Comparison of ENCODE assay signal across 18 cellular contexts in the genomic region with DNA sequence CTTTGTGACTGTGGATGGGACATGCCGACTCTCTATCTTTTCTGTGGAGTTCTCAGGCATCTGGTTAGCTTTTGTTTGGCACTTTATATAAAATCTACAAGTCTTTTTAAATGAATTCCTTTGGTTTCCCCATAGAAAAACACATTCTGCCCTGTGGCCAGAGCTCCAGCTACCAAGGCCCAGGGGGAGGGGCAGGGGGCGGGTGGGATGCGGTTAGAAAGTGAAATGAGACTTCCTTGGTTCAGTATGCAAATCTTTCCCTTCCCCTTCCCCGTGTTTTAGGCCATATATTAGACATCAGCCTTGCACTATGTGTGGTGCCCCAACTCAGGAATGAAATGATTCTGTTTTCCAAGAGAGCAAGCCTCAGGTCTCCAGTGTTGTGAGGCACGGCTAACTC.
DNase-seq lines count a peak whose midpoint lies in the region; ATAC-seq and TF ChIP-seq lines count a peak whose summit lies in the region.
"Had no signal": no experiment of that assay in that cellular context is flagged by ENCODE, and none has a peak within 500 bp of the region (broad histone marks: within the 10 kb centered on the region; RNA-seq: fewer than 3 reads in every experiment).

No MANE protein-coding gene starts in this region.

- peak overlapping the region; percentile 52 for H2AFZ ChIP-seq in GM23338
- H2AFZ ChIP-seq: GM23248 had no signal

- TF ChIP-seq CTCF in GM23338 (conservative IDR thresholded peaks at IDR 0.05; ENCODE audit: low read depth in 2 of 2) (no peak), HFFc6 (IDR thresholded peaks at IDR 0.05) (no peak), prostate gland (IDR thresholded peaks at IDR 0.05) (no peak)

- peak; percentile 38 for ATAC-seq in GM23338
- ATAC-seq in GM21825 (IDR thresholded peaks at IDR 0.05; ENCODE audit: unreplicated experiment): no peak
- ATAC-seq: CD8-positive, alpha-beta T cell had no signal

- H3K9me3 Mint-ChIP-seq in GM23338 (no peaks in the 10 kb centered on the region), HFFc6 (no peaks in the 10 kb centered on the region)
- H3K9me3 Mint-ChIP-seq: CD8-positive, alpha-beta T cell had no signal

- H3K36me3 ChIP-seq in GM23338 (ENCODE audit: insufficient read depth) (no peaks in the 10 kb centered on the region), mesendoderm (ENCODE audit: control insufficient read depth, insufficient read depth, low read length) (no peaks in the 10 kb centered on the region), prostate gland (no peaks in the 10 kb centered on the region)

- H3K23ac ChIP-seq in mesendoderm (ENCODE audit: low read length): no peak overlapping the region

- H3K79me2 ChIP-seq in GM23338 (replicated peaks; ENCODE audit: insufficient read depth) (no peaks in the 10 kb centered on the region), mesendoderm (ENCODE audit: control insufficient read depth, insufficient read depth, low read length) (no peaks in the 10 kb centered on the region)

- H3K27me3 ChIP-seq in GM23338 (ENCODE audit: insufficient read depth): no peaks in the 10 kb centered on the region
- H3K27me3 ChIP-seq in mesendoderm (ENCODE audit: insufficient read depth, low read length, poor library complexity): no peaks in the 10 kb centered on the region
- peaks cover 4% of the 10 kb centered on the region for H3K27me3 ChIP-seq in prostate gland (replicated peaks; ENCODE audit: insufficient read depth)

- H3K79me1 ChIP-seq in mesendoderm (ENCODE audit: low read length): no peaks in the 10 kb centered on the region

- H3K4me2 ChIP-seq in GM23338 (peak overlapping the region; percentile 56), mesendoderm (ENCODE audit: low read length) (no peak overlapping the region)

- H3K27ac ChIP-seq in GM23338 (ENCODE audit: low read depth) (no peak overlapping the region), mesendoderm (ENCODE audit: low read depth, low read length) (no peak overlapping the region), prostate gland (no peak overlapping the region)
- H3K27ac ChIP-seq: 22Rv1, GM23248, HL-60 had no signal

- H2BK5ac ChIP-seq in mesendoderm (ENCODE audit: low read length): no peak overlapping the region

- H3K4me1 ChIP-seq in GM23338 (ENCODE audit: insufficient read depth) (peaks cover 21% of the 10 kb centered on the region), mesendoderm (ENCODE audit: control insufficient read depth, low read depth, low read length) (no peaks in the 10 kb centered on the region), prostate gland (replicated peaks) (no peaks in the 10 kb centered on the region)

- no peaks in the 10 kb centered on the region for H3K9me3 ChIP-seq in prostate gland

- no peak overlapping the region for H2AK5ac ChIP-seq in mesendoderm (ENCODE audit: low read length)

- H3K27me3 Mint-ChIP-seq in GM23338 (ENCODE audit: insufficient read depth, low read depth, poor library complexity) (peaks cover 2% of the 10 kb centered on the region), HFFc6 (ENCODE audit: insufficient read depth) (no peaks in the 10 kb centered on the region; the same call in 1 of the 2 replicates)

- TF ChIP-seq POLR2A in prostate gland (IDR thresholded peaks at IDR 0.05): no peak

- H2BK15ac ChIP-seq in mesendoderm (replicated peaks; ENCODE audit: low read depth): no peak overlapping the region

- H3K4me3 Mint-ChIP-seq in GM23338 (no peak overlapping the region), HFFc6 (no peak overlapping the region)
- H3K4me3 Mint-ChIP-seq: CD14-positive monocyte; CD8-positive, alpha-beta T cell had no signal

- H3K4ac ChIP-seq in mesendoderm (ENCODE audit: low read depth, low read length): no peak overlapping the region

- H3K36me3 Mint-ChIP-seq in GM23338 (ENCODE audit: low read depth) (no peaks in the 10 kb centered on the region), HFFc6 (ENCODE audit: low read depth) (no peaks in the 10 kb centered on the region)
- H3K36me3 Mint-ChIP-seq: CD14-positive monocyte; CD8-positive, alpha-beta T cell had no signal

- peak overlapping the region; percentile 17 for H2BK120ac ChIP-seq in mesendoderm (ENCODE audit: low read depth, low read length)

- H3K18ac ChIP-seq in mesendoderm (ENCODE audit: low read length): no peak overlapping the region

- no peaks in the 10 kb centered on the region for H3F3A ChIP-seq in GM23338 (replicated peaks; ENCODE audit: low read depth)

- H3K27ac Mint-ChIP-seq in GM23338 (no peak overlapping the region), HFFc6 (no peak overlapping the region)
- H3K27ac Mint-ChIP-seq: CD14-positive monocyte; CD8-positive, alpha-beta T cell had no signal

- intact Hi-C loops in prostate gland (cut with DNase I): no loop called here

- no CpG with 5 or more reads among the region's 5 CpGs for WGBS in mesendoderm (ENCODE audit: extremely low coverage, insufficient coverage, low lambda C conversion rate)
- 39% methylated on average over 5 of the region's 5 CpGs for WGBS in prostate gland

- no peaks in the 10 kb centered on the region for H4K20me1 ChIP-seq in GM23338 (replicated peaks; ENCODE audit: insufficient read depth)

- DNase-seq in GM23338 (ENCODE audit: low spot score): peak; percentile 26
- DNase-seq in NCI-H526 treated with DMSO at 0.1 percent for 48 hours (lab: John Stamatoyannopoulos, UW): peak; percentile 18
- peak; percentile 72 for DNase-seq in astrocyte of the hippocampus (ENCODE audit: low read depth, low spot score)
- DNase-seq in mesendoderm: no peak
- no peak for DNase-seq in HFFc6
- no peak for DNase-seq in activated CD4-positive, alpha-beta T cell treated with anti-CD3 and anti-CD28 coated beads, Interleukin-2, amount 50 U/mL, for 48 hours
- DNase-seq in prostate gland (ENCODE audit: low spot score): no peak
- DNase-seq: CD8-positive, alpha-beta T cell; COR-L47; DMS153; DMS79 treated with DMSO at 0.1 percent for 48 hours; EL; GM23248; HCEC 1CT had no signal

- H4K8ac ChIP-seq in mesendoderm (ENCODE audit: low read depth, low read length): no peak overlapping the region

- H3K4me1 Mint-ChIP-seq in GM23338: peaks cover 33% of the 10 kb centered on the region
- H3K4me1 Mint-ChIP-seq in HFFc6 (ENCODE audit: low read depth): 0 out of 2 replicates have a peak, but pooled peaks cover 4% of the 10 kb centered on the region
- H3K4me1 Mint-ChIP-seq: CD14-positive monocyte had no signal

- no peak overlapping the region for H4K5ac ChIP-seq in mesendoderm (ENCODE audit: low read length)

- no peak overlapping the region for H3K4me3 ChIP-seq in GM23338
- no peak overlapping the region for H3K4me3 ChIP-seq in mesendoderm (ENCODE audit: low read length)
- H3K4me3 ChIP-seq in prostate gland: no peak overlapping the region
- H3K4me3 ChIP-seq: GM23248 had no signal

- peaks cover 5% of the 10 kb centered on the region for H3K9me2 ChIP-seq in GM23338 (ENCODE audit: insufficient read depth)

- H3K9ac ChIP-seq in mesendoderm (ENCODE audit: low read length): no peak overlapping the region
- H3K9ac ChIP-seq: GM23248 had no signal

- H3K56ac ChIP-seq in mesendoderm (ENCODE audit: low read length): no peak overlapping the region

TF ChIP-seq in GM23338, 12 proteins besides CTCF, POLR2A, EP300 and RAD21:
- TF ChIP-seq EZH2 (IDR thresholded peaks at IDR 0.05; ENCODE audit: low read depth, unreplicated experiment) (no peak), JUNB (IDR thresholded peaks at IDR 0.05; ENCODE audit: unreplicated experiment) (no peak), ZNF114 (CRISPR knock-in tag; IDR thresholded peaks at IDR 0.05) (no peak), EZH2phosphoT487 (IDR thresholded peaks at IDR 0.05; ENCODE audit: unreplicated experiment) (no peak), NANOG (IDR thresholded peaks at IDR 0.05; ENCODE audit: borderline replicate concordance) (no peak), ZNF331 (CRISPR knock-in tag; IDR thresholded peaks at IDR 0.05; ENCODE audit: low read depth) (no peak)

Comparison
In these comparisons a context has a peak if more than half of its experiments do, and no peak if none do; other contexts are left out.
1. DNase-seq: peak in GM23338 (single experiment), NCI-H526 treated with DMSO at 0.1 percent for 48 hours (single experiment) and astrocyte of the hippocampus (single experiment); none in mesendoderm (single experiment), HFFc6 (single experiment), activated CD4-positive, alpha-beta T cell treated with anti-CD3 and anti-CD28 coated beads, Interleukin-2, amount 50 U/mL, for 48 hours (0 of 2) and prostate gland (single experiment).